Comparison of ENCODE assay signal across 14 cellular contexts in genomic region chr10:23063387-23064287, GRCh38. TPM values are rescaled to one million over a fixed set of nuclear protein-coding genes. Genes with fewer than 3 reads are reported as not detected.
DNase-seq lines count a peak whose midpoint lies in the region; ATAC-seq and TF ChIP-seq lines count a peak whose summit lies in the region.
"Had no signal": no experiment of that assay in that cellular context is flagged by ENCODE, and none has a peak within 500 bp of the region (broad histone marks: within the 10 kb centered on the region; RNA-seq: fewer than 3 reads in every experiment).

No MANE protein-coding gene starts in this region.

- H3K4me1 ChIP-seq in A673 (ENCODE audit: insufficient read depth, low read length, poor library complexity, severe bottlenecking) (peaks cover 8% of the 10 kb centered on the region), neuron (ENCODE audit: insufficient read depth, low read length) (peaks cover 9% of the 10 kb centered on the region)
- H3K4me1 ChIP-seq: testis had no signal

- H3K36me3 ChIP-seq in A673 (ENCODE audit: insufficient read depth, low read length, poor library complexity, severe bottlenecking) (no peaks in the 10 kb centered on the region), neuron (ENCODE audit: insufficient read depth, low read length) (no peaks in the 10 kb centered on the region)

- DNase-seq in A673 (ENCODE audit: low spot score) (peak; percentile 21), NB4 (ENCODE audit: low read depth) (peak; percentile 9), fibroblast of mammary gland (ENCODE audit: low read depth) (peak; percentile 41), DMS53 treated with DMSO at 0.1 percent for 48 hours (lab: John Stamatoyannopoulos, UW; ENCODE audit: unreplicated experiment) (no peak), mesenteric fat pad (ENCODE audit: low spot score) (no peak)
- DNase-seq: activated CD8-positive, alpha-beta memory T cell treated with anti-CD3 and anti-CD28 coated beads for 24 hours; endodermal cell; left ventricle myocardium superior; NCI-H1092; testis had no signal

- POLR2A ChIA-PET in A673 (lab: Charles Lee; ENCODE audit: low non-redundant PET): no interaction called here

- CTCF ChIA-PET in A673 (lab: Charles Lee): no interaction called here

- no peak overlapping the region for H3K27ac ChIP-seq in A673 (ENCODE audit: low read depth, low read length, poor library complexity, severe bottlenecking)
- H3K27ac ChIP-seq: testis had no signal

- no peak for ATAC-seq in GM19397 (IDR thresholded peaks at IDR 0.05; ENCODE audit: unreplicated experiment)
- ATAC-seq in GM21515 (IDR thresholded peaks at IDR 0.05; ENCODE audit: unreplicated experiment): no peak
- ATAC-seq: GM12878, left ventricle myocardium superior had no signal

- BruUV-seq in A673 (replicated peaks; lab: Mats Ljungman, UMichigan): no TSS peak

- peak overlapping the region; percentile 67 for H2AFZ ChIP-seq in neuron (ENCODE audit: low read depth, low read length)

- intact Hi-C loops in A673 (cut with micrococcal nuclease; ENCODE audit: unreplicated experiment): loop anchor here (10.0 kb wide), 1 partner anchor 509 kb away; no protein-coding TSS in a partner anchor

- no peak for TF ChIP-seq CTCF in A673 (conservative IDR thresholded peaks at IDR 0.05; ENCODE audit: low read depth, low read length)
- TF ChIP-seq CTCF in NB4 (IDR thresholded peaks at IDR 0.05; ENCODE audit: low read depth, low read length): no peak
- TF ChIP-seq CTCF in fibroblast of mammary gland (conservative IDR thresholded peaks at IDR 0.05; ENCODE audit: control insufficient read depth, insufficient read depth, low read depth, low read length): no peak

- no peak for TF ChIP-seq POLR2A in NB4 (IDR thresholded peaks at IDR 0.05; ENCODE audit: extremely low read depth, insufficient read length)

- H3K9me3 ChIP-seq in A673 (ENCODE audit: low read depth, low read length, poor library complexity, severe bottlenecking): no peaks in the 10 kb centered on the region
- peaks cover 6% of the 10 kb centered on the region for H3K9me3 ChIP-seq in neuron (ENCODE audit: low read length)
- H3K9me3 ChIP-seq: testis had no signal

- peak overlapping the region; percentile 5 for H3K4me3 ChIP-seq in A673 (ENCODE audit: low read depth, low read length, poor library complexity, severe bottlenecking)
- H3K4me3 ChIP-seq in NB4 (ENCODE audit: low read depth, low read length): no peak overlapping the region
- H3K4me3 ChIP-seq in fibroblast of mammary gland (ENCODE audit: control insufficient read depth, low read depth, low read length): no peak overlapping the region
- no peak overlapping the region for H3K4me3 ChIP-seq in neuron (ENCODE audit: low read length)
- H3K4me3 ChIP-seq: GM12878, testis had no signal

- no peaks in the 10 kb centered on the region for H3K27me3 ChIP-seq in A673 (replicated peaks; ENCODE audit: insufficient read depth, low read depth, low read length, poor library complexity)
- H3K27me3 ChIP-seq in neuron (ENCODE audit: insufficient read depth, low read length): peaks cover 3% of the 10 kb centered on the region
- H3K27me3 ChIP-seq: testis had no signal

RNA-seq across cellular contexts. Expression of gene MSRB2, which starts 31.7 kb away (rescaled TPM):
- total RNA-seq in A673 (2021) (6.4 and 9.1 TPM in 2 replicates), mesenteric fat pad (39.1 TPM)

Comparison
In these comparisons a context has a peak if more than half of its experiments do, and no peak if none do; other contexts are left out.
1. DNase-seq: peak in A673 (single experiment), NB4 (single experiment) and fibroblast of mammary gland (single experiment); none in DMS53 treated with DMSO at 0.1 percent for 48 hours (single experiment) and mesenteric fat pad (single experiment).